In genomic region chr10:64682043-64682442, GRCh38 we compare ENCODE assay signal across 33 cellular contexts.
DNase-seq lines count a peak whose midpoint lies in the region; ATAC-seq and TF ChIP-seq lines count a peak whose summit lies in the region.
"Had no signal": no experiment of that assay in that cellular context is flagged by ENCODE, and none has a peak within 500 bp of the region (broad histone marks: within the 10 kb centered on the region; RNA-seq: fewer than 3 reads in every experiment).

No MANE protein-coding gene starts in this region.

- H3K27ac ChIP-seq in H9 (ENCODE audit: insufficient read length, low read depth, low read length) (no peak overlapping the region), gastroesophageal sphincter (no peak overlapping the region), trophoblast cell (ENCODE audit: low read depth, low read length) (no peak overlapping the region), testis (no peak overlapping the region)
- H3K27ac ChIP-seq: BLaER1 treated with 17β-estradiol and CSF1 and Interleukin-3, amounts not matched to agents 10 nM and 100 nM; cardiac muscle cell; esophagus squamous epithelium; lower lobe of right lung; pancreas; RWPE1; upper lobe of right lung had no signal

- H3K36me3 ChIP-seq in gastroesophageal sphincter, result no peaks in the 10 kb centered on the region
- H3K36me3 ChIP-seq in trophoblast cell (ENCODE audit: control insufficient read depth in 1 of 2, insufficient read depth in 2 of 2, low read length in 2 of 2), result no peaks in the 10 kb centered on the region
- H3K36me3 ChIP-seq in testis (ENCODE audit: low read depth, missing control alignments), result no peaks in the 10 kb centered on the region
- H3K36me3 ChIP-seq: BLaER1 treated with 17β-estradiol and CSF1 and Interleukin-3, amounts not matched to agents 10 nM and 100 nM; cardiac muscle cell; esophagus squamous epithelium; lower lobe of right lung; pancreas; upper lobe of right lung had no signal

- H2AK5ac ChIP-seq in H9 (ENCODE audit: insufficient read length, low read length) (no peak overlapping the region), trophoblast cell (ENCODE audit: low read length) (no peak overlapping the region)

- no peak overlapping the region; a peak in 2 of 7 replicates for H3K27ac Mint-ChIP-seq in H9
- no peak overlapping the region for H3K27ac Mint-ChIP-seq in activated CD8-positive, alpha-beta memory T cell treated with anti-CD3 and anti-CD28 coated beads, Interleukin-2, amount 10 ng/mL, durations not matched to agents 7 days and 5 days
- H3K27ac Mint-ChIP-seq: activated CD4-positive, alpha-beta memory T cell treated with anti-CD3 and anti-CD28 coated beads for 36 hours; activated naive CD4-positive, alpha-beta T cell treated with anti-CD3 and anti-CD28 coated beads, Interleukin-2, amount 10 ng/mL, durations not matched to agents 7 days and 5 days; effector memory CD8-positive, alpha-beta T cell; GM23338; nephron progenitor cell had no signal

- H3K18ac ChIP-seq in H9 (ENCODE audit: insufficient read length, low read depth, low read length) (no peak overlapping the region), trophoblast cell (ENCODE audit: low read length) (no peak overlapping the region)

- no peak overlapping the region for H4K12ac ChIP-seq in trophoblast cell (ENCODE audit: low read depth, low read length)

- H4K5ac ChIP-seq in H9 (ENCODE audit: insufficient read length, low read depth, low read length), result no peak overlapping the region

- peak; percentile 13 for ATAC-seq in gastroesophageal sphincter
- no peak for ATAC-seq in activated CD8-positive, alpha-beta memory T cell treated with anti-CD3 and anti-CD28 coated beads, Interleukin-2, amount 10 ng/mL, durations not matched to agents 7 days and 5 days
- ATAC-seq: activated CD4-positive, CD25-positive, alpha-beta regulatory T cell treated with anti-CD3 and anti-CD28 coated beads, Interleukin-2, amount 50 U/mL, for 24 hours; effector memory CD8-positive, alpha-beta T cell; GM23338; lower lobe of right lung; mucosa of descending colon; pancreas; right cardiac atrium; upper lobe of right lung had no signal

- H3K9ac ChIP-seq in H9 (ENCODE audit: extremely low read depth, insufficient read length, low read length) (no peak overlapping the region), trophoblast cell (ENCODE audit: low read length) (no peak overlapping the region)
- H3K9ac ChIP-seq: BLaER1 treated with 17β-estradiol and CSF1 and Interleukin-3, amounts not matched to agents 10 nM and 100 nM had no signal

- peaks cover 11 to 12% of the 10 kb centered on the region in 2 experiments; a peak in 4 of 5 replicates for H3K9me3 Mint-ChIP-seq in H9
- peaks cover 9% of the 10 kb centered on the region for H3K9me3 Mint-ChIP-seq in activated CD8-positive, alpha-beta memory T cell treated with anti-CD3 and anti-CD28 coated beads, Interleukin-2, amount 10 ng/mL, durations not matched to agents 7 days and 5 days (ENCODE audit: low read depth)

- no peak overlapping the region for H3K4me3 Mint-ChIP-seq in H9
- H3K4me3 Mint-ChIP-seq in activated CD8-positive, alpha-beta memory T cell treated with anti-CD3 and anti-CD28 coated beads, Interleukin-2, amount 10 ng/mL, durations not matched to agents 7 days and 5 days, result no peak overlapping the region
- H3K4me3 Mint-ChIP-seq: activated CD4-positive, alpha-beta memory T cell treated with anti-CD3 and anti-CD28 coated beads for 36 hours; activated naive CD4-positive, alpha-beta T cell treated with anti-CD3 and anti-CD28 coated beads, Interleukin-2, amount 10 ng/mL, durations not matched to agents 7 days and 5 days; effector memory CD8-positive, alpha-beta T cell; GM23338; nephron progenitor cell had no signal

- H3K36me3 Mint-ChIP-seq in H9 (ENCODE audit: insufficient read depth in 1 of 3, low read depth in 3 of 3), result peaks cover 0 to 9% (median 3%) of the 10 kb centered on the region in 3 experiments; a peak in 4 of 7 replicates
- H3K36me3 Mint-ChIP-seq in activated CD8-positive, alpha-beta memory T cell treated with anti-CD3 and anti-CD28 coated beads, Interleukin-2, amount 10 ng/mL, durations not matched to agents 7 days and 5 days, result no peaks in the 10 kb centered on the region
- H3K36me3 Mint-ChIP-seq: activated CD4-positive, alpha-beta memory T cell treated with anti-CD3 and anti-CD28 coated beads for 36 hours; activated naive CD4-positive, alpha-beta T cell treated with anti-CD3 and anti-CD28 coated beads, Interleukin-2, amount 10 ng/mL, durations not matched to agents 7 days and 5 days had no signal

- intact Hi-C loops in testis (cut with DNase I; ENCODE audit: low total_unique reads), result no loop called here

- no peak overlapping the region for H4K8ac ChIP-seq in H9 (replicated peaks; ENCODE audit: insufficient read length, low read depth, low read length)
- H4K8ac ChIP-seq in trophoblast cell (ENCODE audit: low read depth, low read length), result no peak overlapping the region

- H3K4me3 ChIP-seq in gastroesophageal sphincter (no peak overlapping the region), trophoblast cell (ENCODE audit: low read depth, low read length) (no peak overlapping the region), testis (no peak overlapping the region)
- H3K4me3 ChIP-seq: BLaER1 treated with 17β-estradiol and CSF1 and Interleukin-3, amounts not matched to agents 10 nM and 100 nM; cardiac muscle cell; esophagus squamous epithelium; GM23338; lower lobe of right lung; mucosa of descending colon; pancreas; upper lobe of right lung had no signal

- H2BK5ac ChIP-seq in H9 (ENCODE audit: insufficient read length, low read length) (no peak overlapping the region), trophoblast cell (ENCODE audit: low read depth, low read length, poor library complexity) (no peak overlapping the region)

- H3K9me3 ChIP-seq in H9 (ENCODE audit: control insufficient read depth, low read depth, low read length) (no peaks in the 10 kb centered on the region), gastroesophageal sphincter (peaks cover 0 to 5% (median 0%) of the 10 kb centered on the region in 3 donors), trophoblast cell (ENCODE audit: insufficient read depth, low read depth, low read length) (no peaks in the 10 kb centered on the region), testis (no peaks in the 10 kb centered on the region)
- H3K9me3 ChIP-seq: esophagus squamous epithelium, lower lobe of right lung, pancreas, upper lobe of right lung had no signal

- H3K27me3 Mint-ChIP-seq in H9 (ENCODE audit: low read depth), result no peaks in the 10 kb centered on the region
- H3K27me3 Mint-ChIP-seq in activated CD8-positive, alpha-beta memory T cell treated with anti-CD3 and anti-CD28 coated beads, Interleukin-2, amount 10 ng/mL, durations not matched to agents 7 days and 5 days, result no peaks in the 10 kb centered on the region
- H3K27me3 Mint-ChIP-seq: activated CD4-positive, alpha-beta memory T cell treated with anti-CD3 and anti-CD28 coated beads for 36 hours; activated naive CD4-positive, alpha-beta T cell treated with anti-CD3 and anti-CD28 coated beads, Interleukin-2, amount 10 ng/mL, durations not matched to agents 7 days and 5 days; effector memory CD8-positive, alpha-beta T cell had no signal

- no peak for TF ChIP-seq EP300 in gastroesophageal sphincter (IDR thresholded peaks at IDR 0.05)

- H3K14ac ChIP-seq in H9 (ENCODE audit: insufficient read depth, low read length) (no peak overlapping the region), trophoblast cell (ENCODE audit: low read length) (no peak overlapping the region)

- no peaks in the 10 kb centered on the region for H4K20me1 ChIP-seq in H9 (ENCODE audit: control insufficient read depth, insufficient read depth, insufficient read length)
- H4K20me1 ChIP-seq: BLaER1 treated with 17β-estradiol and CSF1 and Interleukin-3, amounts not matched to agents 10 nM and 100 nM had no signal

- H3K4ac ChIP-seq in H9 (ENCODE audit: low read depth, low read length), result no peak overlapping the region
- H3K4ac ChIP-seq in trophoblast cell (ENCODE audit: low read depth, low read length), result no peak overlapping the region

- no peaks in the 10 kb centered on the region for H3K79me2 ChIP-seq in H9 (ENCODE audit: insufficient read depth, low read length)
- no peaks in the 10 kb centered on the region for H3K79me2 ChIP-seq in trophoblast cell (ENCODE audit: control insufficient read depth, insufficient read depth, low read length, poor library complexity)

- no peak overlapping the region for H2BK20ac ChIP-seq in H9 (ENCODE audit: low read depth, low read length, poor library complexity, severe bottlenecking)

- no peak overlapping the region for H2BK120ac ChIP-seq in H9 (ENCODE audit: low read depth, low read length, poor library complexity, severe bottlenecking)
- H2BK120ac ChIP-seq in trophoblast cell (ENCODE audit: insufficient read depth, low read length, poor library complexity), result no peak overlapping the region

- CTCF ChIA-PET in activated CD8-positive, alpha-beta memory T cell treated with anti-CD3 and anti-CD28 coated beads, Interleukin-2, amount 10 ng/mL, durations not matched to agents 7 days and 5 days (lab: Charles Lee), result no interaction called here

- H3T11ph ChIP-seq in H9 (ENCODE audit: low read length), result no peak overlapping the region

- WGBS in H9 (ENCODE audit: extremely low coverage, insufficient read length, low lambda C conversion rate), result no CpG with 5 or more reads among the region's 3 CpGs
- 96% methylated on average over 3 of the region's 3 CpGs; no CpG with 5 or more reads in 1 of the 2 donors for whole genome bisulfite sequencing in gastroesophageal sphincter (ENCODE audit: low coverage in 1 of 2), 2 donors
- no CpG with 5 or more reads among the region's 3 CpGs for WGBS in trophoblast cell (ENCODE audit: extremely low coverage, insufficient coverage, insufficient read length)
- WGBS in testis, 2 donors, result 92 to 94% methylated on average over 2 to 3 of the region's 3 CpGs

- no peak overlapping the region for H3K4me2 ChIP-seq in H9 (ENCODE audit: insufficient read depth, insufficient read length, low read length)
- no peak overlapping the region for H3K4me2 ChIP-seq in trophoblast cell (ENCODE audit: low read length)
- H3K4me2 ChIP-seq: BLaER1 treated with 17β-estradiol and CSF1 and Interleukin-3, amounts not matched to agents 10 nM and 100 nM; GM23338 had no signal

- H2BK12ac ChIP-seq in H9 (ENCODE audit: insufficient read length, low read depth, low read length) (no peak overlapping the region), trophoblast cell (ENCODE audit: low read length) (peak overlapping the region; percentile 4)

- no peaks in the 10 kb centered on the region for H3K27me3 ChIP-seq in H9 (ENCODE audit: insufficient read depth, low read length)
- no peaks in the 10 kb centered on the region for H3K27me3 ChIP-seq in gastroesophageal sphincter
- no peaks in the 10 kb centered on the region for H3K27me3 ChIP-seq in trophoblast cell (ENCODE audit: insufficient read depth, low read length)
- H3K27me3 ChIP-seq in testis, result no peaks in the 10 kb centered on the region
- H3K27me3 ChIP-seq: BLaER1 treated with 17β-estradiol and CSF1 and Interleukin-3, amounts not matched to agents 10 nM and 100 nM; cardiac muscle cell; esophagus squamous epithelium; pancreas; upper lobe of right lung had no signal

- H3K4me1 Mint-ChIP-seq in H9, result no peaks in the 10 kb centered on the region
- H3K4me1 Mint-ChIP-seq in activated CD8-positive, alpha-beta memory T cell treated with anti-CD3 and anti-CD28 coated beads, Interleukin-2, amount 10 ng/mL, durations not matched to agents 7 days and 5 days, result no peaks in the 10 kb centered on the region
- H3K4me1 Mint-ChIP-seq: activated naive CD4-positive, alpha-beta T cell treated with anti-CD3 and anti-CD28 coated beads, Interleukin-2, amount 10 ng/mL, durations not matched to agents 7 days and 5 days; GM23338; nephron progenitor cell had no signal

- H2AFZ ChIP-seq in H9 (ENCODE audit: low read length) (no peak overlapping the region), trophoblast cell (ENCODE audit: insufficient read depth, low read length, poor library complexity) (no peak overlapping the region)
- H2AFZ ChIP-seq: GM23338 had no signal

- H3K23me2 ChIP-seq in H9 (ENCODE audit: insufficient read length, low read depth, low read length, poor library complexity, severe bottlenecking), result no peaks in the 10 kb centered on the region

- no peak for TF ChIP-seq POLR2A in gastroesophageal sphincter (IDR thresholded peaks at IDR 0.05)
- TF ChIP-seq POLR2A in testis (IDR thresholded peaks at IDR 0.05), result no peak

- DNase-seq in H9, result peak; percentile 34
- DNase-seq in T1000 (lab: John Stamatoyannopoulos, UW), result peak; percentile 52
- DNase-seq in trophoblast cell, result no peak
- DNase-seq in GF-D8 (lab: John Stamatoyannopoulos, UW), result no peak
- no peak for DNase-seq in testis
- DNase-seq in activated CD8-positive, alpha-beta memory T cell treated with anti-CD3 and anti-CD28 coated beads, Interleukin-2, amount 10 ng/mL, durations not matched to agents 7 days and 5 days, result no peak
- no peak for DNase-seq in Kasumi-1 (lab: John Stamatoyannopoulos, UW)
- DNase-seq: activated CD4-positive, alpha-beta memory T cell treated with anti-CD3 and anti-CD28 coated beads for 36 hours; activated CD8-positive, alpha-beta memory T cell treated with anti-CD3 and anti-CD28 coated beads, Interleukin-2, amount 50 U/mL, for 48 hours; activated naive CD4-positive, alpha-beta T cell treated with anti-CD3 and anti-CD28 coated beads, Interleukin-2, amount 10 ng/mL, durations not matched to agents 7 days and 5 days; COR-L47; cortex of kidney; DND-41; effector memory CD8-positive, alpha-beta T cell; esophagus squamous epithelium; KBM-7; lower lobe of right lung; mucosa of descending colon; NCI-H1436; NCI-H2107; NCI-H446; NCI-H774; nephron progenitor cell; pancreas; stimulated activated CD4-positive, alpha-beta T cell treated with anti-CD3 and anti-CD28 coated beads, Interleukin-2, amount 100 ng/mL, for 48 hours; upper lobe of right lung had no signal

- no peak overlapping the region for H3K56ac ChIP-seq in H9 (ENCODE audit: insufficient read length, low read depth, low read length)

- H4K91ac ChIP-seq in H9 (ENCODE audit: insufficient read length, low read depth, low read length), result no peak overlapping the region
- no peak overlapping the region for H4K91ac ChIP-seq in trophoblast cell (ENCODE audit: low read depth, low read length)

- no peak for TF ChIP-seq CTCF in H9 (conservative IDR thresholded peaks at IDR 0.05)
- TF ChIP-seq CTCF in gastroesophageal sphincter (IDR thresholded peaks at IDR 0.05), result no peak
- no peak for TF ChIP-seq CTCF in testis (IDR thresholded peaks at IDR 0.05)

- H3K23ac ChIP-seq in H9 (ENCODE audit: insufficient read length, low read depth, low read length) (no peak overlapping the region), trophoblast cell (ENCODE audit: low read length) (no peak overlapping the region)

- H3K4me1 ChIP-seq in H9 (ENCODE audit: insufficient read depth, low read length) (no peaks in the 10 kb centered on the region), gastroesophageal sphincter (no peaks in the 10 kb centered on the region), trophoblast cell (ENCODE audit: control insufficient read depth in 1 of 2, insufficient read depth in 2 of 2, low read length in 2 of 2) (peaks cover 2 to 3% of the 10 kb centered on the region in 2 experiments), testis (no peaks in the 10 kb centered on the region)
- H3K4me1 ChIP-seq: BLaER1 treated with 17β-estradiol and CSF1 and Interleukin-3, amounts not matched to agents 10 nM and 100 nM; esophagus squamous epithelium; lower lobe of right lung; pancreas; upper lobe of right lung had no signal

- H2BK15ac ChIP-seq in H9 (ENCODE audit: low read depth, low read length), result no peak overlapping the region

- H3K79me1 ChIP-seq in H9 (ENCODE audit: insufficient read depth, low read depth, low read length, poor library complexity, severe bottlenecking), result no peaks in the 10 kb centered on the region
- H3K79me1 ChIP-seq in trophoblast cell (ENCODE audit: low read length), result no peaks in the 10 kb centered on the region

Comparison
In these comparisons a context has a peak if more than half of its experiments do, and no peak if none do; other contexts are left out.
1. DNase-seq: peak in H9 (single experiment) and T1000 (single experiment); none in trophoblast cell (0 of 2), GF-D8 (single experiment), testis (single experiment), activated CD8-positive, alpha-beta memory T cell treated with anti-CD3 and anti-CD28 coated beads, Interleukin-2, amount 10 ng/mL, durations not matched to agents 7 days and 5 days (single experiment) and Kasumi-1 (0 of 2).